2 cellular contexts compared by ENCODE assay signal in genomic region chr22:27961680-27962079, GRCh38.
TF ChIP-seq lines count a peak whose summit lies in the region.

No MANE protein-coding gene starts in this region.

TF ChIP-seq in IMR-90, 13 proteins besides CTCF, POLR2A, EP300 and RAD21:
- no peak for TF ChIP-seq MAZ (IDR thresholded peaks at IDR 0.05; ENCODE audit: borderline replicate concordance, low read depth, low read length)
- peak; percentile 74 for TF ChIP-seq MAFK (IDR thresholded peaks at IDR 0.05; ENCODE audit: low read depth, low read length)

TF ChIP-seq in endothelial cell of umbilical vein, 7 proteins besides CTCF, POLR2A, EP300 and RAD21:
- TF ChIP-seq MAX (IDR thresholded peaks at IDR 0.05; ENCODE audit: insufficient read depth, insufficient read length) (no peak), JUN (IDR thresholded peaks at IDR 0.05; ENCODE audit: borderline replicate concordance, insufficient read depth, insufficient read length, low read depth) (no peak), POLR2AphosphoS5 (IDR thresholded peaks at IDR 0.05; ENCODE audit: insufficient read depth, low read depth, low read length) (no peak), GATA2 (IDR thresholded peaks at IDR 0.05; ENCODE audit: insufficient read depth, insufficient read length, low read depth, low read length) (no peak), MYC (IDR thresholded peaks at IDR 0.05; ENCODE audit: low read depth, low read length) (no peak), FOS (IDR thresholded peaks at IDR 0.05; ENCODE audit: borderline replicate concordance, insufficient read depth, low read length) (no peak), EZH2 (IDR thresholded peaks at IDR 0.05; ENCODE audit: borderline replicate concordance, low read depth, low read length, severe bottlenecking) (no peak)
